Comparison of ENCODE assay signal across 25 cellular contexts in the genomic region with DNA sequence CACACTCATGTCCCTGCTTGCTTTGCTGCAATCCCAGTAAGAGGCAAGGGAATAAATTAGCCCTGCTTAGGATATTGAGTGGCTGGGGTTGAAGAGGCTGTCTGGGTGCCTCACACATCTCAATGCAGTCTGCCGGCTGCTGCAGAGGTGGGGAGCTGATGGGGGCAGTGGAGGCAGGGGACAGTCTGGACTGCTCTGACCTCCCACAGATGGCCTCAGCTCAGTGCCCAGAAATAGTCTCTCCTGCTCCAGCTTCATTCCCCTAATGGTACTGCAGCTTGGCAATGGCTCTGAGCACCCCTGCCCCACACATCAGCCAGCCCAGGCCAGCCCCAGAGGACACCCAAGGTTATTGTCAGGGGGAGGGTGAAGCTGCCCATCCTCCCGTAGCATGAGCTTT. TPM values are rescaled to one million over a fixed set of nuclear protein-coding genes. Genes with fewer than 3 reads are reported as not detected.
A peak's percentile ranks its signal among the peaks of the same experiment; 100 is the strongest.
DNase-seq lines count a peak whose midpoint lies in the region; ATAC-seq and TF ChIP-seq lines count a peak whose summit lies in the region.
"Had no signal": no experiment of that assay in that cellular context is flagged by ENCODE, and none has a peak within 500 bp of the region (broad histone marks: within the 10 kb centered on the region; RNA-seq: fewer than 3 reads in every experiment).

No MANE protein-coding gene starts in this region.

- H3K4me1 ChIP-seq in Peyer's patch (no peaks in the 10 kb centered on the region), adrenal gland (replicated peaks in 1 of 2) (no peaks in the 10 kb centered on the region), stomach (peaks cover 9 to 39% (median 32%) of the 10 kb centered on the region in 4 donors)
- H3K4me1 ChIP-seq: colonic mucosa had no signal

- H3K27me3 ChIP-seq in Peyer's patch: no peaks in the 10 kb centered on the region
- H3K27me3 ChIP-seq in adrenal gland: no peaks in the 10 kb centered on the region
- H3K27me3 ChIP-seq in stomach: no peaks in the 10 kb centered on the region
- H3K27me3 ChIP-seq: colonic mucosa had no signal

- H3K36me3 ChIP-seq in Peyer's patch (no peaks in the 10 kb centered on the region), adrenal gland (replicated peaks in 1 of 2) (no peaks in the 10 kb centered on the region), stomach (no peaks in the 10 kb centered on the region)
- H3K36me3 ChIP-seq: colonic mucosa, prostate gland, thoracic aorta had no signal

- no peaks in the 10 kb centered on the region for H3K9me3 ChIP-seq in Peyer's patch
- no peaks in the 10 kb centered on the region for H3K9me3 ChIP-seq in adrenal gland (replicated peaks in 1 of 3)
- no peaks in the 10 kb centered on the region for H3K9me3 ChIP-seq in stomach
- H3K9me3 ChIP-seq: colonic mucosa, prostate gland, thoracic aorta had no signal

- TF ChIP-seq POLR2A in Peyer's patch (IDR thresholded peaks at IDR 0.05) (no peak), adrenal gland (IDR thresholded peaks at IDR 0.05) (no peak), stomach (IDR thresholded peaks at IDR 0.05) (no peak)

- no peak overlapping the region for H3K27ac ChIP-seq in Peyer's patch
- no peak overlapping the region for H3K27ac ChIP-seq in adrenal gland
- H3K27ac ChIP-seq in stomach: no peak overlapping the region
- H3K27ac ChIP-seq: colonic mucosa, prostate gland had no signal

- ATAC-seq in left ventricle myocardium superior: peak; percentile 77
- ATAC-seq in HG02798 (IDR thresholded peaks at IDR 0.05; ENCODE audit: poor library complexity, unreplicated experiment): no peak
- ATAC-seq in esophagus mucosa: no peak
- ATAC-seq: activated naive CD4-positive, alpha-beta T cell treated with anti-CD3 and anti-CD28 coated beads, Interleukin-2, amount 50 U/mL, for 72 hours; activated T-cell treated with anti-CD3 and anti-CD28 coated beads, Interleukin-2, amount 50 U/mL, for 4 hours had no signal

- DNase-seq in Peyer's patch (peak in 2 of 3 donors; percentile 12 to 24), adrenal gland (peak in 4 of 7 donors; percentile 2 to 12 (median 10)), left ventricle myocardium superior (peak; percentile 66), stomach (peak; percentile 24), anterior cingulate cortex (lab: John Stamatoyannopoulos, UW) (no peak)
- DNase-seq: activated T-cell treated with anti-CD3 and anti-CD28 coated beads, Interleukin-2, amount 50 U/mL, for 4 hours; AML-193; Calu3; colonic mucosa; kidney glomerular epithelial cell; mesendoderm; NCI-H1048; NCI-H2081; NCI-H526; nephron progenitor cell; SHP77 treated with DMSO at 0.1 percent for 48 hours; stimulated activated CD4-positive, alpha-beta T cell treated with anti-CD3 and anti-CD28 coated beads, Interleukin-12 subunit alpha, Interleukin-12 subunit beta, amount 100 ng/mL, for 4 hours had no signal

- no peak for TF ChIP-seq EP300 in stomach (IDR thresholded peaks at IDR 0.05)

- intact Hi-C loops in adrenal gland (cut with DNase I): no loop called here
- intact Hi-C loops in left ventricle myocardium superior (cut with micrococcal nuclease): no loop called here
- intact Hi-C loops in stomach (cut with DNase I; ENCODE audit: low total_unique reads): no loop called here

- WGBS in adrenal gland, 4 donors: 71 to 85% (median 82%) methylated on average over 1 to 2 of the region's 2 CpGs
- 61 to 90% (median 77%) methylated on average over 2 of the region's 2 CpGs for WGBS in stomach, 5 donors

- no peak overlapping the region for H3K4me3 ChIP-seq in Peyer's patch
- H3K4me3 ChIP-seq in adrenal gland: no peak overlapping the region
- no peak overlapping the region for H3K4me3 ChIP-seq in stomach
- H3K4me3 ChIP-seq: colonic mucosa, prostate gland, thoracic aorta had no signal

- TF ChIP-seq CTCF in Peyer's patch (IDR thresholded peaks at IDR 0.05) (no peak), adrenal gland (IDR thresholded peaks at IDR 0.05) (no peak), stomach (IDR thresholded peaks at IDR 0.05) (no peak)

RNA-seq across cellular contexts. Expression of gene TNS1, which starts 21.5 kb away (rescaled TPM):
- total RNA-seq in Peyer's patch (100 to 1,000 TPM in 2 of 4 donors, 10 to 100 TPM in 2; 23.1 to 156 (median 81.1) TPM), adrenal gland (100 to 1,000 TPM; 238 to 341 (median 304) TPM), left ventricle myocardium superior (783 TPM), stomach (100 to 1,000 TPM; 145 to 682 (median 198) TPM), esophagus mucosa (27.7 TPM)
- polyA plus RNA-seq in adrenal gland (100 to 1,000 TPM in 2 of 3 donors, 10 to 100 TPM in 1; 46.7 to 123 (median 122) TPM), stomach (10 to 100 TPM; 18.5 to 44.9 (median 33.2) TPM)

RNA-seq across cellular contexts. Expression of gene RUFY4, which starts 44.7 kb away (rescaled TPM):
- total RNA-seq in Peyer's patch: 1 to 10 TPM in 1 of 4 donors, under 1 TPM in 1, not detected in 2; 0.27 to 5.0 TPM
- 1 to 10 TPM in 1 of 8 donors, under 1 TPM in 4, not detected in 3; 0.14 to 1.9 (median 0.47) TPM for total RNA-seq in adrenal gland
- polyA plus RNA-seq in adrenal gland: under 1 TPM; 0.09 to 0.98 (median 0.97) TPM
- not detected for total RNA-seq in left ventricle myocardium superior
- total RNA-seq in stomach: not detected
- under 1 TPM in 2 of 3 donors, not detected in 1; 0.12 to 0.43 TPM for polyA plus RNA-seq in stomach
- total RNA-seq in esophagus mucosa: 0.12 TPM
- total RNA-seq: colonic mucosa, endothelial cell of umbilical vein, H4, HT1080 had no signal
- polyA plus RNA-seq: endothelial cell of umbilical vein had no signal

Comparison
In these comparisons a context has a peak if more than half of its experiments do, and no peak if none do; other contexts are left out.
1. DNase-seq: peak in Peyer's patch (2 of 3), adrenal gland (4 of 7), left ventricle myocardium superior (single experiment) and stomach (single experiment); none in anterior cingulate cortex (0 of 58).